8 cellular contexts compared by ENCODE assay signal in genomic region chr17:77472837-77473214, GRCh38.
DNase-seq lines count a peak whose midpoint lies in the region; ATAC-seq and TF ChIP-seq lines count a peak whose summit lies in the region.

No MANE protein-coding gene starts in this region.

- dilution Hi-C loops in mammary epithelial cell (cut with HindIII; ENCODE audit: low sequenced_read_pairs) = loop anchor here (5.0 kb wide), 1 partner anchor 51 kb away; no protein-coding TSS in a partner anchor

- no peak overlapping the region for H2AFZ ChIP-seq in ACC112 (ENCODE audit: low read length, unreplicated experiment)
- H2AFZ ChIP-seq in Loucy (ENCODE audit: low read length) = no peak overlapping the region
- H2AFZ ChIP-seq in mammary epithelial cell (ENCODE audit: low read depth, low read length) = no peak overlapping the region

- H3K27me3 ChIP-seq in ACC112 (ENCODE audit: insufficient read depth, low read length) (no peaks in the 10 kb centered on the region), Loucy (ENCODE audit: insufficient read depth, low read length, poor library complexity, severe bottlenecking) (no peaks in the 10 kb centered on the region), mammary epithelial cell (ENCODE audit: insufficient read depth, low read length) (no peaks in the 10 kb centered on the region), muscle layer of colon (ENCODE audit: control insufficient read depth in 1 of 2, insufficient read depth in 2 of 2, low read length in 2 of 2) (no peaks in the 10 kb centered on the region)

- H3K79me2 ChIP-seq in ACC112 (ENCODE audit: control insufficient read depth, insufficient read depth, low read length, unreplicated experiment) (peaks cover 80% of the 10 kb centered on the region), Loucy (ENCODE audit: insufficient read depth, low read length) (peaks cover 100% of the 10 kb centered on the region), mammary epithelial cell (ENCODE audit: insufficient read depth, low read length) (peaks cover 89% of the 10 kb centered on the region)

- peaks cover 6% of the 10 kb centered on the region; the same call in 1 of the 2 replicates for H3K36me3 ChIP-seq in ACC112 (ENCODE audit: insufficient read depth, low read length)
- H3K36me3 ChIP-seq in Loucy (ENCODE audit: insufficient read depth, low read length) = peaks cover 65% of the 10 kb centered on the region; the same call in 1 of the 2 replicates
- H3K36me3 ChIP-seq in mammary epithelial cell (ENCODE audit: insufficient read depth, low read length) = no peaks in the 10 kb centered on the region
- H3K36me3 ChIP-seq in muscle layer of colon (ENCODE audit: insufficient read depth, low read length) = peaks cover 9% of the 10 kb centered on the region

- H3F3A ChIP-seq in Loucy (ENCODE audit: low read depth) = no peaks in the 10 kb centered on the region

- TF ChIP-seq CTCF in Loucy (conservative IDR thresholded peaks at IDR 0.05; ENCODE audit: low read length) = no peak
- no peak for TF ChIP-seq CTCF in mammary epithelial cell (conservative IDR thresholded peaks at IDR 0.05 in 1 of 2, IDR thresholded peaks at IDR 0.05 in 1 of 2; ENCODE audit: extremely low read depth in 1 of 2, insufficient read depth in 1 of 2, low read depth in 1 of 2, low read length in 2 of 2)

- H3K27ac ChIP-seq in ACC112 (ENCODE audit: low read depth, low read length) = peak overlapping the region; percentile 55
- H3K27ac ChIP-seq in mammary epithelial cell (ENCODE audit: insufficient read depth, low read depth, low read length) = peak overlapping the region; percentile 82
- H3K27ac ChIP-seq in muscle layer of colon (ENCODE audit: low read depth, low read length) = peak overlapping the region; percentile 75

- H3K9me3 ChIP-seq in Loucy (ENCODE audit: insufficient read depth, low read depth, low read length) = no peaks in the 10 kb centered on the region
- no peaks in the 10 kb centered on the region for H3K9me3 ChIP-seq in mammary epithelial cell (replicated peaks; ENCODE audit: insufficient read depth, low read length)
- no peaks in the 10 kb centered on the region for H3K9me3 ChIP-seq in muscle layer of colon (ENCODE audit: low read length)

- intact Hi-C loops in mammary epithelial cell (cut with micrococcal nuclease) = loop anchor here (1.0 kb wide), 3 partner anchors 19 to 187 kb away; no protein-coding TSS in a partner anchor

- WGBS in mammary epithelial cell (ENCODE audit: low coverage, missing lambda C conversion rate) = 20% methylated on average over 4 of the region's 4 CpGs

- H3K9ac ChIP-seq in Loucy (ENCODE audit: low read depth, low read length, poor library complexity, severe bottlenecking) (no peak overlapping the region), mammary epithelial cell (ENCODE audit: insufficient read depth, low read length) (peak overlapping the region; percentile 60), muscle layer of colon (ENCODE audit: low read length) (no peak overlapping the region)

- in situ Hi-C loops in mammary epithelial cell (cut with MboI; ENCODE audit: low sequenced_read_pairs in 2 of 2) = loop anchor here in 1 of 2 donors (5.0 kb wide), 1 partner anchor 46 kb away; no protein-coding TSS in a partner anchor

- H3K4me3 ChIP-seq in ACC112 (ENCODE audit: low read depth, low read length) = peak overlapping the region; percentile 26; the same call in 1 of the 2 replicates
- H3K4me3 ChIP-seq in Loucy (ENCODE audit: low read length, poor library complexity, severe bottlenecking) = no peak overlapping the region
- H3K4me3 ChIP-seq in mammary epithelial cell (replicated peaks in 1 of 3; ENCODE audit: insufficient read depth in 1 of 3, low read depth in 2 of 3, low read length in 3 of 3) = no peak overlapping the region
- no peak overlapping the region for H3K4me3 ChIP-seq in muscle layer of colon (ENCODE audit: low read depth in 1 of 2, low read length in 2 of 2)

- H3K4me2 ChIP-seq in Loucy (ENCODE audit: low read depth, low read length, poor library complexity, severe bottlenecking) (peak overlapping the region; percentile 0), mammary epithelial cell (ENCODE audit: insufficient read depth, low read depth, low read length) (peak overlapping the region; percentile 67)

- H3K9me2 ChIP-seq in Loucy (replicated peaks; ENCODE audit: low read depth, low read length) = no peaks in the 10 kb centered on the region

- no TSS peak for BruUV-seq in mammary epithelial cell (replicated peaks; lab: Mats Ljungman, UMichigan)

- ATAC-seq in GM18861 (IDR thresholded peaks at IDR 0.05; ENCODE audit: unreplicated experiment) = no peak
- ATAC-seq in HG03135 (IDR thresholded peaks at IDR 0.05; ENCODE audit: unreplicated experiment) = no peak

- DNase-seq in mammary epithelial cell = no peak
- DNase-seq in NCI-H2227 (lab: John Stamatoyannopoulos, UW; ENCODE audit: unreplicated experiment) = no peak
- no peak for DNase-seq in NCI-H510A (lab: John Stamatoyannopoulos, UW)

- peaks cover 97% of the 10 kb centered on the region for H4K20me1 ChIP-seq in Loucy (ENCODE audit: insufficient read depth, low read length, poor library complexity, severe bottlenecking)
- peaks cover 4% of the 10 kb centered on the region for H4K20me1 ChIP-seq in mammary epithelial cell (ENCODE audit: insufficient read depth, low read length)

- CTCF ChIA-PET in mammary epithelial cell (lab: Charles Lee; ENCODE audit: low non-redundant PET) = interaction anchor here (0.5 kb wide), 1 partner anchor 612 kb away, joined by 47 read pairs; no protein-coding TSS in a partner anchor

- H3K4me1 ChIP-seq in ACC112 (ENCODE audit: control insufficient read depth, insufficient read depth, low read length, unreplicated experiment) (peaks cover 70% of the 10 kb centered on the region), Loucy (ENCODE audit: insufficient read depth, low read length, poor library complexity, severe bottlenecking) (peaks cover 46% of the 10 kb centered on the region), mammary epithelial cell (ENCODE audit: insufficient read depth, low read length) (peaks cover 78% of the 10 kb centered on the region), muscle layer of colon (ENCODE audit: insufficient read depth, low read length) (peaks cover 92% of the 10 kb centered on the region)
